1 cellular context compared by ENCODE assay signal in the genomic region with DNA sequence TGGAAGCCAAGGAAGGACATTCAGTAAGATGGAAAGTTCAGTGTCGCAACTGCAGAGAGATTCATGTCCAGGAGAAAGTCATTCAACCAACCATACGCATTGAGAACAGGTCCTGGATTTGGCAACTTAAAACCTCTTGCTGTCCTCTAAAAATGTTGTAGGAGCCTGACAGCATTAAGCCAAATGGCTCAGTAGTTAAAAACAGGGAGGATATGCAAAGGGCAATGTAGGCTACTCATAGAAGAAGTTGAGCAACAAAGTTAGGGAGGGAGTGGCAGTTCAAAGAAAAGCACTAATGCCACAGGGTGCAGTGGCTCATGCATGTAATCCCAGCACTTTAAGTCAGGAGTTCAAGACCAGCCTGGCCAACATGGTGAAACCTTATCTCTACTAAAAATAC.
TF ChIP-seq lines count a peak whose summit lies in the region.

No MANE protein-coding gene starts in this region.

TF ChIP-seq in HepG2, 621 proteins besides CTCF, POLR2A, EP300 and RAD21 (continued from another document):
- TF ChIP-seq, protein P1, sequence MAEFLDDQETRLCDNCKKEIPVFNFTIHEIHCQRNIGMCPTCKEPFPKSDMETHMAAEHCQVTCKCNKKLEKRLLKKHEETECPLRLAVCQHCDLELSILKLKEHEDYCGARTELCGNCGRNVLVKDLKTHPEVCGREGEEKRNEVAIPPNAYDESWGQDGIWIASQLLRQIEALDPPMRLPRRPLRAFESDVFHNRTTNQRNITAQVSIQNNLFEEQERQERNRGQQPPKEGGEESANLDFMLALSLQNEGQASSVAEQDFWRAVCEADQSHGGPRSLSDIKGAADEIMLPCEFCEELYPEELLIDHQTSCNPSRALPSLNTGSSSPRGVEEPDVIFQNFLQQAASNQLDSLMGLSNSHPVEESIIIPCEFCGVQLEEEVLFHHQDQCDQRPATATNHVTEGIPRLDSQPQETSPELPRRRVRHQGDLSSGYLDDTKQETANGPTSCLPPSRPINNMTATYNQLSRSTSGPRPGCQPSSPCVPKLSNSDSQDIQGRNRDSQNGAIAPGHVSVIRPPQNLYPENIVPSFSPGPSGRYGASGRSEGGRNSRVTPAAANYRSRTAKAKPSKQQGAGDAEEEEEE (CRISPR knock-in tag; IDR thresholded peaks at IDR 0.05; ENCODE audit: borderline replicate concordance) = no peak
- no peak for TF ChIP-seq ZNF709 (CRISPR knock-in tag; IDR thresholded peaks at IDR 0.05)
- TF ChIP-seq POLR2AphosphoS2 (IDR thresholded peaks at IDR 0.05; ENCODE audit: low read depth, low read length) = no peak
